2 cellular contexts compared by ENCODE assay signal in the genomic region with DNA sequence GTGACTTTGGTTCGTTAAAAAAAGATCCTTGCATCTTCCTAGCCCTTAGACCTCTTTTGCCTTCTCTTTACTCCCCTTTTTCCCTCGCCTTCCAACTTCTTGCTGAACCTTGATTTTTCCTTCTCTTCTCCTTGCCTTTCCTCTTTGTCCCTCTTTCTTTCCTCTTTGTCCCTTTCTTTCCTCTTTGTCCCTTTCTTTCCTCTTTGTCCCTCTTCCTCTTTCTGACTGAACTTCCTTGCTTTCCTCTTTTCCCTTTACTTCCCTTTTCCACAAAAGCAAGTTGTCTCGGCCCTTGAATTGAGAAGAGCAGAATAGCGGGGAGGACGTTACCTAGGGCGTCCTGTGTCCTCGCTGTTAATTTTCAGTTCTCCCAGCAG.
A peak's percentile ranks its signal among the peaks of the same experiment; 100 is the strongest.
TF ChIP-seq lines count a peak whose summit lies in the region.

No MANE protein-coding gene starts in this region.

TF ChIP-seq in HEK293, 187 proteins besides CTCF, POLR2A, EP300 and RAD21 (continued from another document and continues in another):
- TF ChIP-seq, protein P1, sequence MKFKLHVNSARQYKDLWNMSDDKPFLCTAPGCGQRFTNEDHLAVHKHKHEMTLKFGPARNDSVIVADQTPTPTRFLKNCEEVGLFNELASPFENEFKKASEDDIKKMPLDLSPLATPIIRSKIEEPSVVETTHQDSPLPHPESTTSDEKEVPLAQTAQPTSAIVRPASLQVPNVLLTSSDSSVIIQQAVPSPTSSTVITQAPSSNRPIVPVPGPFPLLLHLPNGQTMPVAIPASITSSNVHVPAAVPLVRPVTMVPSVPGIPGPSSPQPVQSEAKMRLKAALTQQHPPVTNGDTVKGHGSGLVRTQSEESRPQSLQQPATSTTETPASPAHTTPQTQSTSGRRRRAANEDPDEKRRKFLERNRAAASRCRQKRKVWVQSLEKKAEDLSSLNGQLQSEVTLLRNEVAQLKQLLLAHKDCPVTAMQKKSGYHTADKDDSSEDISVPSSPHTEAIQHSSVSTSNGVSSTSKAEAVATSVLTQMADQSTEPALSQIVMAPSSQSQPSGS (tag by site-specific recombination; IDR thresholded peaks at IDR 0.05; ENCODE audit: low read depth) = no peak
- TF ChIP-seq MZF1 (tag by site-specific recombination; IDR thresholded peaks at IDR 0.05; ENCODE audit: borderline replicate concordance) = peak; percentile 49; the same call in 1 of the 2 replicates
- no peak for TF ChIP-seq ZNF391 (tag by site-specific recombination; IDR thresholded peaks at IDR 0.05; ENCODE audit: borderline replicate concordance, low read depth)
- TF ChIP-seq, protein P2, sequence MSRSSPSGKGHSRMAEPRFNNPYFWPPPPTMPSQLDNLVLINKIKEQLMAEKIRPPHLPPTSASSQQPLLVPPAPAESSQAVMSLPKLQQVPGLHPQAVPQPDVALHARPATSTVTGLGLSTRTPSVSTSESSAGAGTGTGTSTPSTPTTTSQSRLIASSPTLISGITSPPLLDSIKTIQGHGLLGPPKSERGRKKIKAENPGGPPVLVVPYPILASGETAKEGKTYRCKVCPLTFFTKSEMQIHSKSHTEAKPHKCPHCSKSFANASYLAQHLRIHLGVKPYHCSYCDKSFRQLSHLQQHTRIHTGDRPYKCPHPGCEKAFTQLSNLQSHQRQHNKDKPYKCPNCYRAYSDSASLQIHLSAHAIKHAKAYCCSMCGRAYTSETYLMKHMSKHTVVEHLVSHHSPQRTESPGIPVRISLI (tag by site-specific recombination; IDR thresholded peaks at IDR 0.05) = no peak
- no peak for TF ChIP-seq TCF7L2 (IDR thresholded peaks at IDR 0.05; ENCODE audit: borderline replicate concordance, low read depth, low read length)
- TF ChIP-seq, protein P3, sequence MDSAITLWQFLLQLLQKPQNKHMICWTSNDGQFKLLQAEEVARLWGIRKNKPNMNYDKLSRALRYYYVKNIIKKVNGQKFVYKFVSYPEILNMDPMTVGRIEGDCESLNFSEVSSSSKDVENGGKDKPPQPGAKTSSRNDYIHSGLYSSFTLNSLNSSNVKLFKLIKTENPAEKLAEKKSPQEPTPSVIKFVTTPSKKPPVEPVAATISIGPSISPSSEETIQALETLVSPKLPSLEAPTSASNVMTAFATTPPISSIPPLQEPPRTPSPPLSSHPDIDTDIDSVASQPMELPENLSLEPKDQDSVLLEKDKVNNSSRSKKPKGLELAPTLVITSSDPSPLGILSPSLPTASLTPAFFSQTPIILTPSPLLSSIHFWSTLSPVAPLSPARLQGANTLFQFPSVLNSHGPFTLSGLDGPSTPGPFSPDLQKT (IDR thresholded peaks at IDR 0.05; ENCODE audit: borderline replicate concordance, low read depth, low read length) = no peak
- TF ChIP-seq HOXA7 (CRISPR knock-in tag; IDR thresholded peaks at IDR 0.05; ENCODE audit: borderline replicate concordance) = no peak
- TF ChIP-seq ZNF585B (tag by site-specific recombination; IDR thresholded peaks at IDR 0.05) = no peak
- TF ChIP-seq, protein P4, sequence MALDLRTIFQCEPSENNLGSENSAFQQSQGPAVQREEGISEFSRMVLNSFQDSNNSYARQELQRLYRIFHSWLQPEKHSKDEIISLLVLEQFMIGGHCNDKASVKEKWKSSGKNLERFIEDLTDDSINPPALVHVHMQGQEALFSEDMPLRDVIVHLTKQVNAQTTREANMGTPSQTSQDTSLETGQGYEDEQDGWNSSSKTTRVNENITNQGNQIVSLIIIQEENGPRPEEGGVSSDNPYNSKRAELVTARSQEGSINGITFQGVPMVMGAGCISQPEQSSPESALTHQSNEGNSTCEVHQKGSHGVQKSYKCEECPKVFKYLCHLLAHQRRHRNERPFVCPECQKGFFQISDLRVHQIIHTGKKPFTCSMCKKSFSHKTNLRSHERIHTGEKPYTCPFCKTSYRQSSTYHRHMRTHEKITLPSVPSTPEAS (tag by site-specific recombination; IDR thresholded peaks at IDR 0.05) = no peak
- TF ChIP-seq ZNF221 (tag by site-specific recombination; IDR thresholded peaks at IDR 0.05; ENCODE audit: borderline replicate concordance) = no peak
- no peak for TF ChIP-seq GLIS1 (tag by site-specific recombination; IDR thresholded peaks at IDR 0.05)
- TF ChIP-seq ZNF157 (tag by site-specific recombination; IDR thresholded peaks at IDR 0.05) = no peak
- no peak for TF ChIP-seq HOXC10 (CRISPR knock-in tag; IDR thresholded peaks at IDR 0.05)
- TF ChIP-seq, protein P5, sequence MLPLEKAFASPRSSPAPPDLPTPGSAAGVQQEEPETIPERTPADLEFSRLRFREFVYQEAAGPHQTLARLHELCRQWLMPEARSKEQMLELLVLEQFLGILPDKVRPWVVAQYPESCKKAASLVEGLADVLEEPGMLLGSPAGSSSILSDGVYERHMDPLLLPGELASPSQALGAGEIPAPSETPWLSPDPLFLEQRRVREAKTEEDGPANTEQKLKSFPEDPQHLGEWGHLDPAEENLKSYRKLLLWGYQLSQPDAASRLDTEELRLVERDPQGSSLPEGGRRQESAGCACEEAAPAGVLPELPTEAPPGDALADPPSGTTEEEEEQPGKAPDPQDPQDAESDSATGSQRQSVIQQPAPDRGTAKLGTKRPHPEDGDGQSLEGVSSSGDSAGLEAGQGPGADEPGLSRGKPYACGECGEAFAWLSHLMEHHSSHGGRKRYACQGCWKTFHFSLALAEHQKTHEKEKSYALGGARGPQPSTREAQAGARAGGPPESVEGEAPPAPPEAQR (tag by site-specific recombination; IDR thresholded peaks at IDR 0.05) = no peak
- TF ChIP-seq ZNF2 (tag by site-specific recombination; IDR thresholded peaks at IDR 0.05) = peak; percentile 49; the same call in 1 of the 2 replicates
- TF ChIP-seq ZNF791 (tag by site-specific recombination; IDR thresholded peaks at IDR 0.05) = no peak
- TF ChIP-seq, protein P6, sequence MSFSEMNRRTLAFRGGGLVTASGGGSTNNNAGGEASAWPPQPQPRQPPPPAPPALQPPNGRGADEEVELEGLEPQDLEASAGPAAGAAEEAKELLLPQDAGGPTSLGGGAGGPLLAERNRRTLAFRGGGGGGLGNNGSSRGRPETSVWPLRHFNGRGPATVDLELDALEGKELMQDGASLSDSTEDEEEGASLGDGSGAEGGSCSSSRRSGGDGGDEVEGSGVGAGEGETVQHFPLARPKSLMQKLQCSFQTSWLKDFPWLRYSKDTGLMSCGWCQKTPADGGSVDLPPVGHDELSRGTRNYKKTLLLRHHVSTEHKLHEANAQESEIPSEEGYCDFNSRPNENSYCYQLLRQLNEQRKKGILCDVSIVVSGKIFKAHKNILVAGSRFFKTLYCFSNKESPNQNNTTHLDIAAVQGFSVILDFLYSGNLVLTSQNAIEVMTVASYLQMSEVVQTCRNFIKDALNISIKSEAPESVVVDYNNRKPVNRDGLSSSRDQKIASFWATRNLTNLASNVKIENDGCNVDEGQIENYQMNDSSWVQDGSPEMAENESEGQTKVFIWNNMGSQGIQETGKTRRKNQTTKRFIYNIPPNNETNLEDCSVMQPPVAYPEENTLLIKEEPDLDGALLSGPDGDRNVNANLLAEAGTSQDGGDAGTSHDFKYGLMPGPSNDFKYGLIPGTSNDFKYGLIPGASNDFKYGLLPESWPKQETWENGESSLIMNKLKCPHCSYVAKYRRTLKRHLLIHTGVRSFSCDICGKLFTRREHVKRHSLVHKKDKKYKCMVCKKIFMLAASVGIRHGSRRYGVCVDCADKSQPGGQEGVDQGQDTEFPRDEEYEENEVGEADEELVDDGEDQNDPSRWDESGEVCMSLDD (tag by site-specific recombination; IDR thresholded peaks at IDR 0.05) = no peak
- no peak for TF ChIP-seq ZNF701 (tag by site-specific recombination; IDR thresholded peaks at IDR 0.05)
- TF ChIP-seq IKZF3 (tag by site-specific recombination; IDR thresholded peaks at IDR 0.05) = peak; percentile 55; the same call in 1 of the 2 replicates
- TF ChIP-seq ZNF133 (tag by site-specific recombination; IDR thresholded peaks at IDR 0.05) = no peak

TF ChIP-seq in GM12878, 131 proteins besides CTCF, POLR2A, EP300 and RAD21 (continued from another document and continues in another):
- TF ChIP-seq, protein P7, sequence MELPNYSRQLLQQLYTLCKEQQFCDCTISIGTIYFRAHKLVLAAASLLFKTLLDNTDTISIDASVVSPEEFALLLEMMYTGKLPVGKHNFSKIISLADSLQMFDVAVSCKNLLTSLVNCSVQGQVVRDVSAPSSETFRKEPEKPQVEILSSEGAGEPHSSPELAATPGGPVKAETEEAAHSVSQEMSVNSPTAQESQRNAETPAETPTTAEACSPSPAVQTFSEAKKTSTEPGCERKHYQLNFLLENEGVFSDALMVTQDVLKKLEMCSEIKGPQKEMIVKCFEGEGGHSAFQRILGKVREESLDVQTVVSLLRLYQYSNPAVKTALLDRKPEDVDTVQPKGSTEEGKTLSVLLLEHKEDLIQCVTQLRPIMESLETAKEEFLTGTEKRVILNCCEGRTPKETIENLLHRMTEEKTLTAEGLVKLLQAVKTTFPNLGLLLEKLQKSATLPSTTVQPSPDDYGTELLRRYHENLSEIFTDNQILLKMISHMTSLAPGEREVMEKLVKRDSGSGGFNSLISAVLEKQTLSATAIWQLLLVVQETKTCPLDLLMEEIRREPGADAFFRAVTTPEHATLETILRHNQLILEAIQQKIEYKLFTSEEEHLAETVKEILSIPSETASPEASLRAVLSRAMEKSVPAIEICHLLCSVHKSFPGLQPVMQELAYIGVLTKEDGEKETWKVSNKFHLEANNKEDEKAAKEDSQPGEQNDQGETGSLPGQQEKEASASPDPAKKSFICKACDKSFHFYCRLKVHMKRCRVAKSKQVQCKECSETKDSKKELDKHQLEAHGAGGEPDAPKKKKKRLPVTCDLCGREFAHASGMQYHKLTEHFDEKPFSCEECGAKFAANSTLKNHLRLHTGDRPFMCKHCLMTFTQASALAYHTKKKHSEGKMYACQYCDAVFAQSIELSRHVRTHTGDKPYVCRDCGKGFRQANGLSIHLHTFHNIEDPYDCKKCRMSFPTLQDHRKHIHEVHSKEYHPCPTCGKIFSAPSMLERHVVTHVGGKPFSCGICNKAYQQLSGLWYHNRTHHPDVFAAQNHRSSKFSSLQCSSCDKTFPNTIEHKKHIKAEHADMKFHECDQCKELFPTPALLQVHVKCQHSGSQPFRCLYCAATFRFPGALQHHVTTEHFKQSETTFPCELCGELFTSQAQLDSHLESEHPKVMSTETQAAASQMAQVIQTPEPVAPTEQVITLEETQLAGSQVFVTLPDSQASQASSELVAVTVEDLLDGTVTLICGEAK (IDR thresholded peaks at IDR 0.05; ENCODE audit: borderline replicate concordance) = no peak
- TF ChIP-seq, protein P8, sequence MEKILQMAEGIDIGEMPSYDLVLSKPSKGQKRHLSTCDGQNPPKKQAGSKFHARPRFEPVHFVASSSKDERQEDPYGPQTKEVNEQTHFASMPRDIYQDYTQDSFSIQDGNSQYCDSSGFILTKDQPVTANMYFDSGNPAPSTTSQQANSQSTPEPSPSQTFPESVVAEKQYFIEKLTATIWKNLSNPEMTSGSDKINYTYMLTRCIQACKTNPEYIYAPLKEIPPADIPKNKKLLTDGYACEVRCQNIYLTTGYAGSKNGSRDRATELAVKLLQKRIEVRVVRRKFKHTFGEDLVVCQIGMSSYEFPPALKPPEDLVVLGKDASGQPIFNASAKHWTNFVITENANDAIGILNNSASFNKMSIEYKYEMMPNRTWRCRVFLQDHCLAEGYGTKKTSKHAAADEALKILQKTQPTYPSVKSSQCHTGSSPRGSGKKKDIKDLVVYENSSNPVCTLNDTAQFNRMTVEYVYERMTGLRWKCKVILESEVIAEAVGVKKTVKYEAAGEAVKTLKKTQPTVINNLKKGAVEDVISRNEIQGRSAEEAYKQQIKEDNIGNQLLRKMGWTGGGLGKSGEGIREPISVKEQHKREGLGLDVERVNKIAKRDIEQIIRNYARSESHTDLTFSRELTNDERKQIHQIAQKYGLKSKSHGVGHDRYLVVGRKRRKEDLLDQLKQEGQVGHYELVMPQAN (conservative IDR thresholded peaks at IDR 0.05) = no peak
- no peak for TF ChIP-seq FOXM1 (IDR thresholded peaks at IDR 0.05; ENCODE audit: low read depth, low read length)
- TF ChIP-seq CHD2 (IDR thresholded peaks at IDR 0.05; ENCODE audit: borderline replicate concordance, low read depth, low read length) = no peak
- TF ChIP-seq, protein P9, sequence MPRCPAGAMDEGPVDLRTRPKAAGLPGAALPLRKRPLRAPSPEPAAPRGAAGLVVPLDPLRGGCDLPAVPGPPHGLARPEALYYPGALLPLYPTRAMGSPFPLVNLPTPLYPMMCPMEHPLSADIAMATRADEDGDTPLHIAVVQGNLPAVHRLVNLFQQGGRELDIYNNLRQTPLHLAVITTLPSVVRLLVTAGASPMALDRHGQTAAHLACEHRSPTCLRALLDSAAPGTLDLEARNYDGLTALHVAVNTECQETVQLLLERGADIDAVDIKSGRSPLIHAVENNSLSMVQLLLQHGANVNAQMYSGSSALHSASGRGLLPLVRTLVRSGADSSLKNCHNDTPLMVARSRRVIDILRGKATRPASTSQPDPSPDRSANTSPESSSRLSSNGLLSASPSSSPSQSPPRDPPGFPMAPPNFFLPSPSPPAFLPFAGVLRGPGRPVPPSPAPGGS (IDR thresholded peaks at IDR 0.05; ENCODE audit: borderline replicate concordance, insufficient read depth, low read depth, low read length, poor library complexity, severe bottlenecking) = no peak
- TF ChIP-seq KAT2A (conservative IDR thresholded peaks at IDR 0.05; ENCODE audit: control insufficient read depth, low read depth, low read length) = no peak
- TF ChIP-seq POLR2AphosphoS2 (IDR thresholded peaks at IDR 0.05; ENCODE audit: low read depth, low read length) = no peak
- TF ChIP-seq, protein P10, sequence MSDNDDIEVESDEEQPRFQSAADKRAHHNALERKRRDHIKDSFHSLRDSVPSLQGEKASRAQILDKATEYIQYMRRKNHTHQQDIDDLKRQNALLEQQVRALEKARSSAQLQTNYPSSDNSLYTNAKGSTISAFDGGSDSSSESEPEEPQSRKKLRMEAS (IDR thresholded peaks at IDR 0.05; ENCODE audit: low read depth, low read length) = no peak
- no peak for TF ChIP-seq NFYA (IDR thresholded peaks at IDR 0.05; ENCODE audit: borderline replicate concordance, low read depth, low read length)
- TF ChIP-seq, protein P11, sequence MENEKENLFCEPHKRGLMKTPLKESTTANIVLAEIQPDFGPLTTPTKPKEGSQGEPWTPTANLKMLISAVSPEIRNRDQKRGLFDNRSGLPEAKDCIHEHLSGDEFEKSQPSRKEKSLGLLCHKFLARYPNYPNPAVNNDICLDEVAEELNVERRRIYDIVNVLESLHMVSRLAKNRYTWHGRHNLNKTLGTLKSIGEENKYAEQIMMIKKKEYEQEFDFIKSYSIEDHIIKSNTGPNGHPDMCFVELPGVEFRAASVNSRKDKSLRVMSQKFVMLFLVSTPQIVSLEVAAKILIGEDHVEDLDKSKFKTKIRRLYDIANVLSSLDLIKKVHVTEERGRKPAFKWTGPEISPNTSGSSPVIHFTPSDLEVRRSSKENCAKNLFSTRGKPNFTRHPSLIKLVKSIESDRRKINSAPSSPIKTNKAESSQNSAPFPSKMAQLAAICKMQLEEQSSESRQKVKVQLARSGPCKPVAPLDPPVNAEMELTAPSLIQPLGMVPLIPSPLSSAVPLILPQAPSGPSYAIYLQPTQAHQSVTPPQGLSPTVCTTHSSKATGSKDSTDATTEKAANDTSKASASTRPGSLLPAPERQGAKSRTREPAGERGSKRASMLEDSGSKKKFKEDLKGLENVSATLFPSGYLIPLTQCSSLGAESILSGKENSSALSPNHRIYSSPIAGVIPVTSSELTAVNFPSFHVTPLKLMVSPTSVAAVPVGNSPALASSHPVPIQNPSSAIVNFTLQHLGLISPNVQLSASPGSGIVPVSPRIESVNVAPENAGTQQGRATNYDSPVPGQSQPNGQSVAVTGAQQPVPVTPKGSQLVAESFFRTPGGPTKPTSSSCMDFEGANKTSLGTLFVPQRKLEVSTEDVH (IDR thresholded peaks at IDR 0.05; ENCODE audit: low read depth, partially characterized antibody) = no peak
- 0 out of 2 replicates have a peak, but pooled peaks have one; percentile 61 for TF ChIP-seq YBX1 (IDR thresholded peaks at IDR 0.05)
